1 cellular context compared by ENCODE assay signal in the genomic region with DNA sequence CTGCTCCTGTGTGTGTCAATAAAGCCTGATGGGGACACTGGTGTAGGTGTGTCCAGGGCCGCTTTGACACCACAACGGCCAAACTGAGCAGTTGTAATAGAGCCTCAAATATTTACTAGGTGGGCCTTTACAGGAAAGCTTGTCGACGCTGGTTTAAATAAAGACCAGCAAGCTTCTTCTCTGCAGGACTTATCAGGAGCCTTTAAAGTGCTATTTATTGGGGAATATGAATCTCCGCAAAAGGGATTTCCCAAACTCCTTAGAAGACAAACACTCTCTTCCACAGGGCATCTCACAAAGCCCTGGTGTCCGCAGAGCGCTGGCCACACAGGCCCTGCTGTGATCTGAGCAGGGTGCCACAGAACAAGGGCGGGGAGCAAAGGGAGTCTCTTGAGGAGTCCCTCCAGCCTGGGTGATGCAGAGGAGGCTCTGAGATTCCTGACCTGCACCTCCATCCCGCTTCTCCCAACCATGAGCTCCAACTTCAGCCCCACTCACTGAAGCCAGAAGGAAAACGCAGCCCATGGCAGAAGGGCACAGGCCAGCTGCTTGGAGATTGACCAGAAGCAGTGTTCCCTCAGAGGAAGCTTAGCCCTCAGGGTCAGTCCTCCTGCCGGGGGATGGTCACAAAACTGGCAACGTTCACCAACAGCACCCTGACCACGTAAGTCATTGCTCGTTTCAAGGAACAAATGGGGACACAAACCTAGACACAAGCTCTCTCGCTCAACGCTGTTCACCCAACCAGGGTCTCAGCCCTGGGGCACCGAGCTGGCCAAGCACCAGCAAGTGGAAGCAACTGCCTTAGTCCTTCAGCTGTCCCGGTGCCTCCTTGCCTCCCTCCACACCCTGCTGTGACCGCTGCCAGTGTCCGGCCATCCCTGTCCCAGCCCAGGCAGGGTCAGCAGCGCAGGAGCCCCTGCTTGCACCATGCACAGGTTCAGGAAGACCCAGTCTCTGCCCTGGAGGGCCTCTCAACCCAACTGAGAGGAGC.
TF ChIP-seq lines count a peak whose summit lies in the region.

No MANE protein-coding gene starts in this region.

TF ChIP-seq in H1, 55 proteins besides CTCF, POLR2A, EP300 and RAD21:
- TF ChIP-seq SUZ12 (IDR thresholded peaks at IDR 0.05; ENCODE audit: low read length): no peak
- no peak for TF ChIP-seq MAX (IDR thresholded peaks at IDR 0.05)
- no peak for TF ChIP-seq JUN (IDR thresholded peaks at IDR 0.05; ENCODE audit: low read depth, low read length)
- TF ChIP-seq SRF (IDR thresholded peaks at IDR 0.05; ENCODE audit: low read depth, low read length): no peak
- TF ChIP-seq KDM5A (IDR thresholded peaks at IDR 0.05; ENCODE audit: low read length): no peak
- TF ChIP-seq JUND (IDR thresholded peaks at IDR 0.05; ENCODE audit: low read length): no peak
- no peak for TF ChIP-seq E2F6 (IDR thresholded peaks at IDR 0.05)
- TF ChIP-seq ZNF274 (IDR thresholded peaks at IDR 0.05; ENCODE audit: borderline replicate concordance, extremely low read depth, low read length): no peak
- TF ChIP-seq CREB1 (IDR thresholded peaks at IDR 0.05): no peak
- TF ChIP-seq YY1 (IDR thresholded peaks at IDR 0.05; ENCODE audit: low read depth, low read length): no peak
- TF ChIP-seq ASH2L (IDR thresholded peaks at IDR 0.05; ENCODE audit: low read length): no peak
- no peak for TF ChIP-seq KDM4A (IDR thresholded peaks at IDR 0.05; ENCODE audit: low read depth, low read length, severe bottlenecking)
- no peak for TF ChIP-seq CHD2 (IDR thresholded peaks at IDR 0.05; ENCODE audit: low read length)
- no peak for TF ChIP-seq EZH2 (IDR thresholded peaks at IDR 0.05; ENCODE audit: low read depth, low read length, severe bottlenecking)
TF ChIP-seq in H1: peak in this region for 0.
